Comparison of ENCODE assay signal across 21 cellular contexts in the genomic region with DNA sequence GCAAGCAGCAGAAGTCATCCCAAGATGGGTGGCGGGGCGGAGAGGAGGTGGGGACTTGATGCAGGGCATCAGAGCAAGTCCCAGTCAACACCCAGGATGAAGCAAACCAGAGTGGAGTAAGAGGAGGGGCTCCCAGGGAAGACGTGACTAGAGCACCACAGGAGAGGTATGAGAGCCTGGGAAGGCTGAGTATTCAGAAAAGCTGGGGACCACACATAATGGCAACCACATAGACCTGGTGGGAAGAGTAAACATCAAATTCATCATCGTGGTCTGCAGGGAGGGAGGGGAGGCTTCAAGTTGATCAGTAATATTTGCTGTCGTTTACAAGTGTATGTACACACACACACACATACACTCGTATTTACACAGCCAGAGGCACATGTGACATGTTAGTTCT.
DNase-seq lines count a peak whose midpoint lies in the region; ATAC-seq and TF ChIP-seq lines count a peak whose summit lies in the region.
"Had no signal": no experiment of that assay in that cellular context is flagged by ENCODE, and none has a peak within 500 bp of the region (broad histone marks: within the 10 kb centered on the region; RNA-seq: fewer than 3 reads in every experiment).

No MANE protein-coding gene starts in this region.

- H3K27ac Mint-ChIP-seq in CD8-positive, alpha-beta T cell = peak overlapping the region; percentile 15
- H3K27ac Mint-ChIP-seq in activated B cell treated with CpG ODN at 0.5 μM for 24 hours = peak overlapping the region; percentile 27
- H3K27ac Mint-ChIP-seq in stimulated activated effector memory CD8-positive, alpha-beta T cell treated with anti-CD3 and anti-CD28 coated beads, Interleukin-12 subunit alpha, Interleukin-12 subunit beta, amount 100 ng/mL, for 72 hours = peak overlapping the region; percentile 19
- H3K27ac Mint-ChIP-seq in naive thymus-derived CD4-positive, alpha-beta T cell = peak overlapping the region in 2 of 9 donors; percentile 7 to 72
- no peak overlapping the region for H3K27ac Mint-ChIP-seq in activated naive CD4-positive, alpha-beta T cell treated with anti-CD3 and anti-CD28 coated beads, Interleukin-2, amount 50 U/mL, for 72 hours
- H3K27ac Mint-ChIP-seq: CD4-positive, alpha-beta T cell had no signal

- no peak overlapping the region for H3K4me3 ChIP-seq in CD8-positive, alpha-beta T cell (ENCODE audit: low read depth, low read length)
- no peak overlapping the region for H3K4me3 ChIP-seq in esophagus muscularis mucosa
- H3K4me3 ChIP-seq in naive thymus-derived CD4-positive, alpha-beta T cell (ENCODE audit: low read length) = no peak overlapping the region
- no peak overlapping the region for H3K4me3 ChIP-seq in tibial artery
- H3K4me3 ChIP-seq: A549, BLaER1, SJCRH30 had no signal

- H3K36me3 Mint-ChIP-seq in CD8-positive, alpha-beta T cell = peaks cover 85% of the 10 kb centered on the region
- H3K36me3 Mint-ChIP-seq in activated B cell treated with CpG ODN at 0.5 μM for 24 hours (ENCODE audit: low read depth) = peaks cover 94% of the 10 kb centered on the region
- peaks cover 84% of the 10 kb centered on the region for H3K36me3 Mint-ChIP-seq in stimulated activated effector memory CD8-positive, alpha-beta T cell treated with anti-CD3 and anti-CD28 coated beads, Interleukin-12 subunit alpha, Interleukin-12 subunit beta, amount 100 ng/mL, for 72 hours
- H3K36me3 Mint-ChIP-seq in naive thymus-derived CD4-positive, alpha-beta T cell = peaks cover 20 to 58% (median 33%) of the 10 kb centered on the region in 5 donors
- H3K36me3 Mint-ChIP-seq in activated naive CD4-positive, alpha-beta T cell treated with anti-CD3 and anti-CD28 coated beads, Interleukin-2, amount 50 U/mL, for 72 hours = peaks cover 15 to 16% of the 10 kb centered on the region in 2 donors

- no peaks in the 10 kb centered on the region for H3K9me3 ChIP-seq in CD8-positive, alpha-beta T cell (ENCODE audit: low read length)
- no peaks in the 10 kb centered on the region for H3K9me3 ChIP-seq in esophagus muscularis mucosa
- H3K9me3 ChIP-seq in naive thymus-derived CD4-positive, alpha-beta T cell (ENCODE audit: control insufficient read depth in 2 of 3, low read length in 3 of 3) = no peaks in the 10 kb centered on the region
- no peaks in the 10 kb centered on the region for H3K9me3 ChIP-seq in tibial artery
- H3K9me3 ChIP-seq: A549, BLaER1, SJCRH30 had no signal

- TF ChIP-seq EP300 in esophagus muscularis mucosa (IDR thresholded peaks at IDR 0.05) = no peak

- no peaks in the 10 kb centered on the region for H3K4me1 Mint-ChIP-seq in CD8-positive, alpha-beta T cell (ENCODE audit: low read depth)
- H3K4me1 Mint-ChIP-seq in activated B cell treated with CpG ODN at 0.5 μM for 24 hours = peaks cover 3% of the 10 kb centered on the region
- no peaks in the 10 kb centered on the region for H3K4me1 Mint-ChIP-seq in stimulated activated effector memory CD8-positive, alpha-beta T cell treated with anti-CD3 and anti-CD28 coated beads, Interleukin-12 subunit alpha, Interleukin-12 subunit beta, amount 100 ng/mL, for 72 hours
- H3K4me1 Mint-ChIP-seq in naive thymus-derived CD4-positive, alpha-beta T cell = peaks cover 0 to 7% (median 0%) of the 10 kb centered on the region in 7 donors

- TF ChIP-seq CTCF in CD8-positive, alpha-beta T cell (IDR thresholded peaks at IDR 0.05) = no peak
- TF ChIP-seq CTCF in activated B cell treated with CpG ODN at 0.5 μM for 24 hours (IDR thresholded peaks at IDR 0.05) (no peak), esophagus muscularis mucosa (IDR thresholded peaks at IDR 0.05) (no peak), tibial artery (IDR thresholded peaks at IDR 0.05) (no peak)

- no peaks in the 10 kb centered on the region for H3K4me1 ChIP-seq in CD8-positive, alpha-beta T cell (ENCODE audit: insufficient read depth, low read length)
- H3K4me1 ChIP-seq in esophagus muscularis mucosa (no peaks in the 10 kb centered on the region), tibial artery (no peaks in the 10 kb centered on the region)
- no peaks in the 10 kb centered on the region for H3K4me1 ChIP-seq in naive thymus-derived CD4-positive, alpha-beta T cell (ENCODE audit: control insufficient read depth in 2 of 2, insufficient read depth in 2 of 2, low read length in 2 of 2)
- H3K4me1 ChIP-seq: A549, BLaER1, SJCRH30 had no signal

- H3K27me3 ChIP-seq in CD8-positive, alpha-beta T cell (ENCODE audit: insufficient read depth, low read length) = no peaks in the 10 kb centered on the region
- no peaks in the 10 kb centered on the region for H3K27me3 ChIP-seq in esophagus muscularis mucosa
- no peaks in the 10 kb centered on the region for H3K27me3 ChIP-seq in naive thymus-derived CD4-positive, alpha-beta T cell (ENCODE audit: control insufficient read depth in 2 of 2, insufficient read depth in 2 of 2, low read length in 2 of 2)
- no peaks in the 10 kb centered on the region for H3K27me3 ChIP-seq in tibial artery
- H3K27me3 ChIP-seq: BLaER1, SJCRH30 had no signal

- no peak for DNase-seq in CD8-positive, alpha-beta T cell
- DNase-seq in activated B cell treated with CpG ODN at 0.5 μM for 24 hours = no peak
- DNase-seq in esophagus muscularis mucosa (ENCODE audit: extremely low spot score) = peak; percentile 79
- no peak for DNase-seq in stimulated activated effector memory CD8-positive, alpha-beta T cell treated with anti-CD3 and anti-CD28 coated beads, Interleukin-12 subunit alpha, Interleukin-12 subunit beta, amount 100 ng/mL, for 72 hours (ENCODE audit: low spot score in 2 of 2)
- no peak for DNase-seq in naive thymus-derived CD4-positive, alpha-beta T cell
- DNase-seq in activated naive CD4-positive, alpha-beta T cell treated with anti-CD3 and anti-CD28 coated beads, Interleukin-2, amount 50 U/mL, for 72 hours (ENCODE audit: low spot score in 2 of 2) = no peak
- DNase-seq in tibial artery = no peak
- DNase-seq: CD4-positive, alpha-beta T cell; DMS153; H7; NCI-H1092 treated with DMSO at 0.1 percent for 48 hours; NCI-H1436 treated with DMSO at 0.1 percent for 48 hours; NCI-H2029; NCI-H226; NCI-H510A treated with DMSO at 0.1 percent for 48 hours; NCI-H774; OCI-M1; SJCRH30 had no signal

- H3K4me3 Mint-ChIP-seq in CD8-positive, alpha-beta T cell = no peak overlapping the region
- no peak overlapping the region for H3K4me3 Mint-ChIP-seq in activated B cell treated with CpG ODN at 0.5 μM for 24 hours
- H3K4me3 Mint-ChIP-seq in stimulated activated effector memory CD8-positive, alpha-beta T cell treated with anti-CD3 and anti-CD28 coated beads, Interleukin-12 subunit alpha, Interleukin-12 subunit beta, amount 100 ng/mL, for 72 hours = no peak overlapping the region
- no peak overlapping the region for H3K4me3 Mint-ChIP-seq in naive thymus-derived CD4-positive, alpha-beta T cell
- H3K4me3 Mint-ChIP-seq: CD4-positive, alpha-beta T cell had no signal

- peaks cover 43% of the 10 kb centered on the region for H3K36me3 ChIP-seq in CD8-positive, alpha-beta T cell (ENCODE audit: insufficient read depth, low read length)
- H3K36me3 ChIP-seq in esophagus muscularis mucosa (peaks cover 49 to 100% (median 95%) of the 10 kb centered on the region in 4 donors), tibial artery (peaks cover 57 to 100% (median 85%) of the 10 kb centered on the region in 3 donors)
- peaks cover 12 to 92% (median 15%) of the 10 kb centered on the region in 3 experiments for H3K36me3 ChIP-seq in naive thymus-derived CD4-positive, alpha-beta T cell (ENCODE audit: control insufficient read depth in 2 of 3, insufficient read depth in 3 of 3, low read length in 3 of 3)

- ATAC-seq in CD8-positive, alpha-beta T cell = no peak
- no peak for ATAC-seq in activated B cell treated with CpG ODN at 0.5 μM for 24 hours (ENCODE audit: low read depth)
- no peak for ATAC-seq in stimulated activated effector memory CD8-positive, alpha-beta T cell treated with anti-CD3 and anti-CD28 coated beads, Interleukin-12 subunit alpha, Interleukin-12 subunit beta, amount 100 ng/mL, for 72 hours
- no peak for ATAC-seq in naive thymus-derived CD4-positive, alpha-beta T cell
- ATAC-seq in activated naive CD4-positive, alpha-beta T cell treated with anti-CD3 and anti-CD28 coated beads, Interleukin-2, amount 50 U/mL, for 72 hours = no peak
- ATAC-seq: A549 had no signal

- H3K27ac ChIP-seq in CD8-positive, alpha-beta T cell (ENCODE audit: low read depth, low read length) = no peak overlapping the region
- no peak overlapping the region for H3K27ac ChIP-seq in esophagus muscularis mucosa (replicated peaks in 1 of 4)
- H3K27ac ChIP-seq in naive thymus-derived CD4-positive, alpha-beta T cell (ENCODE audit: low read depth, low read length) = no peak overlapping the region
- H3K27ac ChIP-seq in tibial artery = no peak overlapping the region
- H3K27ac ChIP-seq: A549, BLaER1, KMS-11, SJCRH30 had no signal

- no peaks in the 10 kb centered on the region for H3K9me3 Mint-ChIP-seq in CD8-positive, alpha-beta T cell
- H3K9me3 Mint-ChIP-seq in activated B cell treated with CpG ODN at 0.5 μM for 24 hours = no peaks in the 10 kb centered on the region
- H3K9me3 Mint-ChIP-seq in stimulated activated effector memory CD8-positive, alpha-beta T cell treated with anti-CD3 and anti-CD28 coated beads, Interleukin-12 subunit alpha, Interleukin-12 subunit beta, amount 100 ng/mL, for 72 hours = no peaks in the 10 kb centered on the region
- H3K9me3 Mint-ChIP-seq in naive thymus-derived CD4-positive, alpha-beta T cell = peaks cover 0 to 1% (median 0%) of the 10 kb centered on the region in 11 donors
- no peaks in the 10 kb centered on the region for H3K9me3 Mint-ChIP-seq in activated naive CD4-positive, alpha-beta T cell treated with anti-CD3 and anti-CD28 coated beads, Interleukin-2, amount 50 U/mL, for 72 hours
- H3K9me3 Mint-ChIP-seq: CD4-positive, alpha-beta T cell had no signal

- 90% methylated on average over 6 of the region's 6 CpGs for WGBS in esophagus muscularis mucosa

- TF ChIP-seq POLR2A in esophagus muscularis mucosa (IDR thresholded peaks at IDR 0.05; ENCODE audit: low read depth) = no peak

- intact Hi-C loops in CD8-positive, alpha-beta T cell (cut with DNase I, micrococcal nuclease) = no loop called here
- intact Hi-C loops in activated B cell treated with CpG ODN at 0.5 μM for 24 hours (cut with micrococcal nuclease) = no loop called here
- intact Hi-C loops in esophagus muscularis mucosa (cut with DNase I) = no loop called here
- intact Hi-C loops in naive thymus-derived CD4-positive, alpha-beta T cell (cut with micrococcal nuclease) = no loop called here
- intact Hi-C loops in tibial artery (cut with DNase I; ENCODE audit: low total_unique reads) = no loop called here

- CTCF ChIA-PET in CD8-positive, alpha-beta T cell (lab: Charles Lee) = no interaction called here
- CTCF ChIA-PET in activated B cell treated with CpG ODN at 0.5 μM for 24 hours (lab: Charles Lee) = no interaction called here
- CTCF ChIA-PET in naive thymus-derived CD4-positive, alpha-beta T cell (lab: Charles Lee) = no interaction called here

- H3K27me3 Mint-ChIP-seq in CD8-positive, alpha-beta T cell (ENCODE audit: low read depth) = no peaks in the 10 kb centered on the region
- no peaks in the 10 kb centered on the region for H3K27me3 Mint-ChIP-seq in activated B cell treated with CpG ODN at 0.5 μM for 24 hours
- no peaks in the 10 kb centered on the region for H3K27me3 Mint-ChIP-seq in naive thymus-derived CD4-positive, alpha-beta T cell
- H3K27me3 Mint-ChIP-seq: CD4-positive, alpha-beta T cell had no signal

- POLR2A ChIA-PET in CD8-positive, alpha-beta T cell (lab: Charles Lee) = no interaction called here
- POLR2A ChIA-PET in activated B cell treated with CpG ODN at 0.5 μM for 24 hours (lab: Charles Lee) = no interaction called here
- POLR2A ChIA-PET in naive thymus-derived CD4-positive, alpha-beta T cell (lab: Charles Lee) = no interaction called here

Comparison
In these comparisons a context has a peak if more than half of its experiments do, and no peak if none do; other contexts are left out.
1. H3K27ac Mint-ChIP-seq: peak in CD8-positive, alpha-beta T cell (single experiment), activated B cell treated with CpG ODN at 0.5 μM for 24 hours (single experiment) and stimulated activated effector memory CD8-positive, alpha-beta T cell treated with anti-CD3 and anti-CD28 coated beads, Interleukin-12 subunit alpha, Interleukin-12 subunit beta, amount 100 ng/mL, for 72 hours (single experiment); none in activated naive CD4-positive, alpha-beta T cell treated with anti-CD3 and anti-CD28 coated beads, Interleukin-2, amount 50 U/mL, for 72 hours (0 of 2).